7 cellular contexts compared by ENCODE assay signal in genomic region chr7:100089458-100090201, GRCh38. TPM values are rescaled to one million over a fixed set of nuclear protein-coding genes. Genes with fewer than 3 reads are reported as not detected.
DNase-seq lines count a peak whose midpoint lies in the region; ATAC-seq and TF ChIP-seq lines count a peak whose summit lies in the region.

No MANE protein-coding gene starts in this region.

- TF ChIP-seq CTCF in HL-60 (IDR thresholded peaks at IDR 0.05; ENCODE audit: insufficient read depth, low read length): no peak
- no peak for TF ChIP-seq CTCF in activated CD8-positive, alpha-beta T cell treated with anti-CD3 and anti-CD28 coated beads for 36 hours (IDR thresholded peaks at IDR 0.05)

- H3K4me1 Mint-ChIP-seq in activated CD8-positive, alpha-beta T cell treated with anti-CD3 and anti-CD28 coated beads for 36 hours (ENCODE audit: low read depth): peaks cover 25% of the 10 kb centered on the region

- POLR2A ChIA-PET in activated CD8-positive, alpha-beta T cell treated with anti-CD3 and anti-CD28 coated beads for 36 hours (lab: Charles Lee): interaction anchor here (0.5 to 6.7 kb wide), 9 partner anchors 8 to 183 kb away, joined by 3 to 187 read pairs (median 3); partner anchors contain the start of genes AP4M1, CNPY4 and MCM7

- H3K27me3 ChIP-seq in HL-60 (ENCODE audit: insufficient read depth, poor library complexity, severe bottlenecking) (no peaks in the 10 kb centered on the region), iPS-15b (ENCODE audit: control insufficient read depth, insufficient read depth, low read length) (no peaks in the 10 kb centered on the region), stomach smooth muscle (ENCODE audit: control insufficient read depth in 1 of 2, insufficient read depth in 2 of 2, low read length in 2 of 2) (no peaks in the 10 kb centered on the region)

- peaks cover 3% of the 10 kb centered on the region for H3K4me1 ChIP-seq in iPS-15b (ENCODE audit: control insufficient read depth, insufficient read depth, low read length)
- H3K4me1 ChIP-seq in stomach smooth muscle (ENCODE audit: control insufficient read depth, insufficient read depth, low read length): peaks cover 36% of the 10 kb centered on the region

- no peak for DNase-seq in HL-60 (ENCODE audit: low read depth in 1 of 2, low spot score in 1 of 2)
- peak; percentile 45 for DNase-seq in activated CD8-positive, alpha-beta T cell treated with anti-CD3 and anti-CD28 coated beads for 36 hours
- no peak for DNase-seq in NCI-H187 treated with DMSO at 0.1 percent for 48 hours (lab: John Stamatoyannopoulos, UW)
- no peak for DNase-seq in NCI-H2081 (lab: John Stamatoyannopoulos, UW)

- H3K36me3 Mint-ChIP-seq in activated CD8-positive, alpha-beta T cell treated with anti-CD3 and anti-CD28 coated beads for 36 hours (ENCODE audit: low read depth): peaks cover 37% of the 10 kb centered on the region

- H3K27ac Mint-ChIP-seq in activated CD8-positive, alpha-beta T cell treated with anti-CD3 and anti-CD28 coated beads for 36 hours: peak overlapping the region; percentile 97

- no peak for ATAC-seq in activated CD8-positive, alpha-beta T cell treated with anti-CD3 and anti-CD28 coated beads for 36 hours
- ATAC-seq in GM19324 (IDR thresholded peaks at IDR 0.05; ENCODE audit: low FRiP score, unreplicated experiment): no peak

- no peaks in the 10 kb centered on the region for H3K27me3 Mint-ChIP-seq in activated CD8-positive, alpha-beta T cell treated with anti-CD3 and anti-CD28 coated beads for 36 hours

- H3K9me3 Mint-ChIP-seq in activated CD8-positive, alpha-beta T cell treated with anti-CD3 and anti-CD28 coated beads for 36 hours: no peaks in the 10 kb centered on the region

- H3K36me3 ChIP-seq in iPS-15b (ENCODE audit: control insufficient read depth, insufficient read depth, low read length) (peaks cover 38% of the 10 kb centered on the region), stomach smooth muscle (ENCODE audit: control insufficient read depth in 2 of 2, insufficient read depth in 2 of 2, low read length in 2 of 2) (peaks cover 27 to 38% of the 10 kb centered on the region in 2 donors)

- H3K9me3 ChIP-seq in iPS-15b (ENCODE audit: control insufficient read depth, insufficient read depth, low read length): no peaks in the 10 kb centered on the region
- H3K9me3 ChIP-seq in stomach smooth muscle (ENCODE audit: control insufficient read depth in 2 of 2, low read length in 2 of 2): no peaks in the 10 kb centered on the region

- H3K4me3 ChIP-seq in HL-60 (replicated peaks; ENCODE audit: insufficient read depth, low read length) (peak overlapping the region; percentile 94), iPS-15b (ENCODE audit: low read depth, low read length) (peak overlapping the region; percentile 94), stomach smooth muscle (ENCODE audit: low read length in 2 of 2) (peak overlapping the region; percentile 89 to 94)

- intact Hi-C loops in activated CD8-positive, alpha-beta T cell treated with anti-CD3 and anti-CD28 coated beads for 36 hours (cut with micrococcal nuclease): loop anchor here (10.0 kb wide), 1 partner anchor 175 kb away; the partner anchor contains the start of gene TRIM4

- peak overlapping the region; percentile 93 for H3K9ac ChIP-seq in iPS-15b (ENCODE audit: low read depth, low read length)
- H3K9ac ChIP-seq in stomach smooth muscle (ENCODE audit: low read length in 2 of 2): peak overlapping the region; percentile 87 to 89

- CTCF ChIA-PET in activated CD8-positive, alpha-beta T cell treated with anti-CD3 and anti-CD28 coated beads for 36 hours (lab: Charles Lee): interaction anchor here (0.7 to 1.8 kb wide), 4 partner anchors 11 to 176 kb away, joined by 3 to 10 read pairs (median 3); partner anchors contain the start of genes AP4M1 and MCM7

- H3K27ac ChIP-seq in HL-60 (replicated peaks) (peak overlapping the region; percentile 80), stomach smooth muscle (ENCODE audit: low read length) (peak overlapping the region; percentile 80)

- peak overlapping the region; percentile 95 for H3K4me3 Mint-ChIP-seq in activated CD8-positive, alpha-beta T cell treated with anti-CD3 and anti-CD28 coated beads for 36 hours

RNA-seq across cellular contexts. Expression of gene COPS6, which starts 0.9 kb away (rescaled TPM):
- total RNA-seq in activated CD8-positive, alpha-beta T cell treated with anti-CD3 and anti-CD28 coated beads for 36 hours: 10 to 100 TPM; 81.3 to 86.3 TPM

RNA-seq across cellular contexts. Expression of gene ZNF3, which starts 8.1 kb away (rescaled TPM):
- 10 to 100 TPM; 16.4 to 18.9 TPM for total RNA-seq in activated CD8-positive, alpha-beta T cell treated with anti-CD3 and anti-CD28 coated beads for 36 hours

RNA-seq across cellular contexts. Expression of gene MCM7, which starts 11.6 kb away (rescaled TPM):
- total RNA-seq in activated CD8-positive, alpha-beta T cell treated with anti-CD3 and anti-CD28 coated beads for 36 hours: 100 to 1,000 TPM; 456 to 476 TPM

RNA-seq across cellular contexts. Expression of gene AP4M1, which starts 11.8 kb away (rescaled TPM):
- total RNA-seq in activated CD8-positive, alpha-beta T cell treated with anti-CD3 and anti-CD28 coated beads for 36 hours: 10 to 100 TPM in 1 of 2 experiments, 1 to 10 TPM in 1; 9.8 to 10.9 TPM

RNA-seq across cellular contexts. Expression of gene TAF6, which starts 29.5 kb away (rescaled TPM):
- total RNA-seq in activated CD8-positive, alpha-beta T cell treated with anti-CD3 and anti-CD28 coated beads for 36 hours: 10 to 100 TPM; 48.6 to 55.3 TPM
